ENCODE assay signal across 18 cellular contexts in the genomic region with DNA sequence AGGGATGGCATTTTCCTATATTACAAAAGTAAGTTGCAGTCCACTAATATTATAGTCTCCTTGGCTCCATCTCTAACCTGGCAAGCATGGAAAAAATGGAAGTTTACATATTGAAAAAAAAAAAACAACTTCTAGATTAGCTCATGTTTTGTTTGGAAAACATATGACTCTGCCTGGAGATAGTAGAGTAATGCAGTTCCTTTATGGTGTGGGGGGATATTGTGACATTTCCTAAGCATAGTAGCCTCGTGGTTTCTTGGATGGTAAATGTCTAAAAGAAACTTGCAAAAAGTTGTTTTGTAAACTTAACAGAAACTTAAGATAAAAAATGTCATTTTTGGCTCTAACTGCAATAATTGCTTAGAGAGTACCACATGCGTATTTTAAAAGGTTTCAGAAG.
DNase-seq lines count a peak whose midpoint lies in the region; TF ChIP-seq lines count a peak whose summit lies in the region.
"Had no signal": no experiment of that assay in that cellular context is flagged by ENCODE, and none has a peak within 500 bp of the region (broad histone marks: within the 10 kb centered on the region; RNA-seq: fewer than 3 reads in every experiment).

No MANE protein-coding gene starts in this region.

- no peak overlapping the region for H3K27ac Mint-ChIP-seq in activated naive CD4-positive, alpha-beta T cell treated with anti-CD3 and anti-CD28 coated beads, Interleukin-2, amount 10 ng/mL, durations not matched to agents 7 days and 5 days
- H3K27ac Mint-ChIP-seq: CD4-positive, CD25-positive, alpha-beta regulatory T cell; CD8-positive, alpha-beta T cell; GM23338; H9 had no signal

- H3K9me3 ChIP-seq in BE2C = no peaks in the 10 kb centered on the region
- H3K9me3 ChIP-seq in transverse colon = no peaks in the 10 kb centered on the region
- H3K9me3 ChIP-seq: BLaER1, Caco-2 had no signal

- H3K36me3 Mint-ChIP-seq in activated naive CD4-positive, alpha-beta T cell treated with anti-CD3 and anti-CD28 coated beads, Interleukin-2, amount 10 ng/mL, durations not matched to agents 7 days and 5 days = no peaks in the 10 kb centered on the region
- H3K36me3 Mint-ChIP-seq: CD4-positive, CD25-positive, alpha-beta regulatory T cell; CD8-positive, alpha-beta T cell had no signal

- H3K27me3 ChIP-seq in BE2C (peaks cover 31% of the 10 kb centered on the region), transverse colon (no peaks in the 10 kb centered on the region)
- H3K27me3 ChIP-seq: BLaER1 had no signal

- no peak for TF ChIP-seq EP300 in transverse colon (IDR thresholded peaks at IDR 0.05; ENCODE audit: low read depth)

- H3K4me3 ChIP-seq in fibroblast of villous mesenchyme (ENCODE audit: low read depth, low read length) (no peak overlapping the region), BE2C (ENCODE audit: low read depth, low read length) (no peak overlapping the region), transverse colon (no peak overlapping the region)
- H3K4me3 ChIP-seq: BLaER1, GM12878, GM23338 had no signal

- intact Hi-C loops in transverse colon (cut with DNase I; ENCODE audit: low total_unique reads) = no loop called here

- H3K4me3 Mint-ChIP-seq in activated naive CD4-positive, alpha-beta T cell treated with anti-CD3 and anti-CD28 coated beads, Interleukin-2, amount 10 ng/mL, durations not matched to agents 7 days and 5 days = no peak overlapping the region
- H3K4me3 Mint-ChIP-seq: CD4-positive, CD25-positive, alpha-beta regulatory T cell; CD8-positive, alpha-beta T cell; GM23338; H9 had no signal

- H3K27me3 Mint-ChIP-seq in activated naive CD4-positive, alpha-beta T cell treated with anti-CD3 and anti-CD28 coated beads, Interleukin-2, amount 10 ng/mL, durations not matched to agents 7 days and 5 days = no peaks in the 10 kb centered on the region
- H3K27me3 Mint-ChIP-seq: CD4-positive, CD25-positive, alpha-beta regulatory T cell had no signal

- DNase-seq in Kasumi-1 (lab: John Stamatoyannopoulos, UW) = peak; percentile 18 to 21
- DNase-seq in MV-4-11 (lab: John Stamatoyannopoulos, UW) = peak; percentile 55
- peak; percentile 37 for DNase-seq in NOMO-1 treated with dmso at 0.1 percent for 144 hours (lab: John Stamatoyannopoulos, UW; ENCODE audit: unreplicated experiment)
- DNase-seq in fibroblast of villous mesenchyme (ENCODE audit: low read depth) = peak; percentile 72
- DNase-seq in BE2C = no peak
- DNase-seq in transverse colon = no peak
- DNase-seq in epidermal melanocyte (ENCODE audit: insufficient read length, low spot score) = no peak
- DNase-seq in activated naive CD4-positive, alpha-beta T cell treated with anti-CD3 and anti-CD28 coated beads, Interleukin-2, amount 10 ng/mL, durations not matched to agents 7 days and 5 days = no peak
- DNase-seq: Caco-2; CD4-positive, CD25-positive, alpha-beta regulatory T cell; CD8-positive, alpha-beta T cell; DMS153; DND-41; H9 had no signal

- no peaks in the 10 kb centered on the region for H3K4me1 ChIP-seq in BE2C
- H3K4me1 ChIP-seq in transverse colon = peaks cover 0 to 3% (median 0%) of the 10 kb centered on the region in 4 donors
- H3K4me1 ChIP-seq: BLaER1, Caco-2 had no signal

- CTCF ChIA-PET in activated naive CD4-positive, alpha-beta T cell treated with anti-CD3 and anti-CD28 coated beads, Interleukin-2, amount 10 ng/mL, durations not matched to agents 7 days and 5 days (lab: Charles Lee) = no interaction called here

- in situ Hi-C loops in transverse colon (cut with MboI; ENCODE audit: low pct_ligation_motif_present in 1 of 4, low pct_unique_long_range_greater_than_20kb in 1 of 4, low sequenced_read_pairs in 3 of 4) = no loop called here

- no peak for TF ChIP-seq POLR2A in transverse colon (IDR thresholded peaks at IDR 0.05)

- peaks cover 5% of the 10 kb centered on the region for H3K9me3 Mint-ChIP-seq in activated naive CD4-positive, alpha-beta T cell treated with anti-CD3 and anti-CD28 coated beads, Interleukin-2, amount 10 ng/mL, durations not matched to agents 7 days and 5 days
- H3K9me3 Mint-ChIP-seq: GM23338, H9 had no signal

- H3K36me3 ChIP-seq in BE2C (no peaks in the 10 kb centered on the region), transverse colon (no peaks in the 10 kb centered on the region)
- H3K36me3 ChIP-seq: BLaER1 had no signal

- H3K27ac ChIP-seq in transverse colon = no peak overlapping the region
- H3K27ac ChIP-seq: BLaER1, C4-2B had no signal

- TF ChIP-seq CTCF in fibroblast of villous mesenchyme (IDR thresholded peaks at IDR 0.05; ENCODE audit: insufficient read depth, low read depth, low read length) (no peak), BE2C (IDR thresholded peaks at IDR 0.05; ENCODE audit: low read depth, low read length) (no peak), transverse colon (IDR thresholded peaks at IDR 0.05) (no peak)

- 50 to 57% methylated on average over 2 of the region's 2 CpGs for WGBS in transverse colon (ENCODE audit: low coverage in 1 of 2), 2 donors

- no peaks in the 10 kb centered on the region for H3K4me1 Mint-ChIP-seq in activated naive CD4-positive, alpha-beta T cell treated with anti-CD3 and anti-CD28 coated beads, Interleukin-2, amount 10 ng/mL, durations not matched to agents 7 days and 5 days
- H3K4me1 Mint-ChIP-seq: CD4-positive, CD25-positive, alpha-beta regulatory T cell; GM23338; H9 had no signal

Comparison
In these comparisons a context has a peak if more than half of its experiments do, and no peak if none do; other contexts are left out.
1. DNase-seq: peak in Kasumi-1 (2 of 2), MV-4-11 (single experiment), NOMO-1 treated with dmso at 0.1 percent for 144 hours (single experiment) and fibroblast of villous mesenchyme (single experiment); none in BE2C (single experiment), transverse colon (single experiment), epidermal melanocyte (single experiment) and activated naive CD4-positive, alpha-beta T cell treated with anti-CD3 and anti-CD28 coated beads, Interleukin-2, amount 10 ng/mL, durations not matched to agents 7 days and 5 days (single experiment).